2 cellular contexts compared by ENCODE assay signal in genomic region chr4:89752932-89753598, GRCh38.
TF ChIP-seq lines count a peak whose summit lies in the region.

No MANE protein-coding gene starts in this region.

TF ChIP-seq in HEK293, 187 proteins besides CTCF, POLR2A, EP300 and RAD21 (continued from another document):
- TF ChIP-seq REST (tag by site-specific recombination; IDR thresholded peaks at IDR 0.05) = no peak
- peak; percentile 7 for TF ChIP-seq TRIM28 (IDR thresholded peaks at IDR 0.05; ENCODE audit: borderline replicate concordance, low read length)
- TF ChIP-seq ZNF280D (tag by site-specific recombination; IDR thresholded peaks at IDR 0.05) = no peak
- TF ChIP-seq ZNF777 (tag by site-specific recombination; IDR thresholded peaks at IDR 0.05; ENCODE audit: borderline replicate concordance) = no peak
- TF ChIP-seq ZNF311 (tag by site-specific recombination; IDR thresholded peaks at IDR 0.05; ENCODE audit: borderline replicate concordance) = no peak
- peak; percentile 40 for TF ChIP-seq OSR2 (tag by site-specific recombination; IDR thresholded peaks at IDR 0.05)
- TF ChIP-seq ZNF341 (tag by site-specific recombination; IDR thresholded peaks at IDR 0.05; ENCODE audit: low read depth) = peak; percentile 41
- peak; percentile 31; the same call in 1 of the 2 replicates for TF ChIP-seq ZBTB44 (tag by site-specific recombination; IDR thresholded peaks at IDR 0.05)
- no peak for TF ChIP-seq ZNF16 (tag by site-specific recombination; IDR thresholded peaks at IDR 0.05; ENCODE audit: low read depth)
- TF ChIP-seq GLIS1 (tag by site-specific recombination; IDR thresholded peaks at IDR 0.05) = peak; percentile 40; the same call in 1 of the 2 replicates
- TF ChIP-seq BCL11B (tag by site-specific recombination; IDR thresholded peaks at IDR 0.05; ENCODE audit: low read depth) = no peak
- TF ChIP-seq ZNF175 (tag by site-specific recombination; IDR thresholded peaks at IDR 0.05) = no peak
- peak; percentile 42 for TF ChIP-seq ZNF398 (tag by site-specific recombination; IDR thresholded peaks at IDR 0.05)
- 0 out of 2 replicates have a peak, but pooled peaks have one; percentile 42 for TF ChIP-seq ZNF600 (tag by site-specific recombination; IDR thresholded peaks at IDR 0.05)
- peak; percentile 72 for TF ChIP-seq FEZF1 (tag by site-specific recombination; IDR thresholded peaks at IDR 0.05)
- no peak for TF ChIP-seq ZNF391 (tag by site-specific recombination; IDR thresholded peaks at IDR 0.05; ENCODE audit: borderline replicate concordance, low read depth)
- TF ChIP-seq GFI1B (tag by site-specific recombination; IDR thresholded peaks at IDR 0.05) = peak; percentile 21; the same call in 1 of the 2 replicates

TF ChIP-seq in SK-N-SH, 30 proteins besides CTCF, POLR2A, EP300 and RAD21 (continued from another document):
- TF ChIP-seq PBX3 (IDR thresholded peaks at IDR 0.05) = no peak; the same call in 1 of the 2 replicates
- TF ChIP-seq YY1 (IDR thresholded peaks at IDR 0.05; ENCODE audit: low read depth) = peak; percentile 24; the same call in 1 of the 2 replicates
- no peak for TF ChIP-seq TAF1 (IDR thresholded peaks at IDR 0.05; ENCODE audit: borderline replicate concordance, low read depth, low read length)
- no peak; the same call in 1 of the 2 replicates for TF ChIP-seq TCF12 (IDR thresholded peaks at IDR 0.05)
- no peak for TF ChIP-seq NRF1 (IDR thresholded peaks at IDR 0.05; ENCODE audit: low read depth, low read length)
- TF ChIP-seq MXI1 (IDR thresholded peaks at IDR 0.05; ENCODE audit: low read depth, low read length) = peak; percentile 56; the same call in 1 of the 2 replicates
- TF ChIP-seq POLR2AphosphoS5 (IDR thresholded peaks at IDR 0.05; ENCODE audit: low read depth, low read length) = no peak
- no peak for TF ChIP-seq EZH2phosphoT487 (IDR thresholded peaks at IDR 0.05; ENCODE audit: borderline replicate concordance, low read depth)
- TF ChIP-seq MAX (IDR thresholded peaks at IDR 0.05; ENCODE audit: low read depth) = peak; percentile 1; the same call in 1 of the 2 replicates
- TF ChIP-seq ZBTB33 (IDR thresholded peaks at IDR 0.05; ENCODE audit: borderline replicate concordance, low read depth) = no peak
- TF ChIP-seq CHD2 (IDR thresholded peaks at IDR 0.05; ENCODE audit: low read length, partially characterized antibody) = no peak
- TF ChIP-seq RCOR1 (IDR thresholded peaks at IDR 0.05; ENCODE audit: low read length) = 0 out of 2 replicates have a peak, but pooled peaks have one; percentile 6
- TF ChIP-seq GATA2 (CRISPR knock-in tag; IDR thresholded peaks at IDR 0.05) = peak; percentile 46
- TF ChIP-seq IRF3 (IDR thresholded peaks at IDR 0.05; ENCODE audit: low read depth, low read length) = no peak
- no peak for TF ChIP-seq USF1 (IDR thresholded peaks at IDR 0.05; ENCODE audit: borderline replicate concordance, low read depth)
